8 cellular contexts compared by ENCODE assay signal in the genomic region with DNA sequence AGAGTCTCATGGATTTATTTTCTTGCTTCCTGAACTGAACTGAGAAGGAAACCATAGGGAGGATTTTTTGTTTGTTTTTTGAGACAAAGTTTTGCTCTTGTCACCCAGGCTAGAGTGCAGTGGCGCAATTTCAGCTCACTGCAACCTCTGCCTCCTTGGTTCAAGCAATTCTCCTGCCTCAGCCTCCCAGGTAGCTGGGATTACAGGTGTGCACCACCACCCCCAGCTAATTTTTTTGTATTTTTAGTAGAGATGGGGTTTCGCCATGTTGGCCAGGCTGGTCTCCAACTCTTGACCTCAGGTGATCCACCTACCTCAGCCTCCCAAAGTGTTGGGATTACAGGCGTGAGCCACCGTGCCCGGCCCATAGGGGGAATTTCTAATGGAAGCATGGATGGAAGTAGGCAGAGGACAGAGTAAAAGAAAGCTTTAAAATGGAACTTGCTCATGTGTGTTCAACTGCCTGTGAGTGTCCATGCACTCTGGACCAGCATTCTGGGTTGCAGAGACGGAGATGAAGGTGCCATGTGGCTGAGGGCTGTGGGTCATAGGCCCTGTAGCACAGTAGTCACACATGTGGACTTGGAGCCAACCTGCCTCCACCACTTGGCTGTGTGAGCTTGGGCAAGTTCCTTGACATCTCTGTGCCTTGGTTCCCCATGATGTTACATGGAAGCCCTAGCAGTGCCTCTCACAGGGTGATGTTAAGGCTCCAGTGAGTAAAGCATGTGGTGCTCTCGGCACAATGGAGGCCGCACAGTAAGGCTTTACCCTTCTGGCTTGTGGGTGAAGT.
DNase-seq lines count a peak whose midpoint lies in the region; ATAC-seq, FAIRE-seq and TF ChIP-seq lines count a peak whose summit lies in the region.
"Not testable (repeated sequence)": the region's sequence is repeated elsewhere in the genome, so short reads cannot be mapped to it uniquely, and the experiment has no call there.

No MANE protein-coding gene starts in this region.

- TF ChIP-seq EP300 in K562 (IDR thresholded peaks at IDR 0.05; ENCODE audit: low read length); HepG2 (IDR thresholded peaks at IDR 0.05; ENCODE audit: low read depth in 2 of 2, low read length in 2 of 2); HepG2 (CRISPR knock-in tag; IDR thresholded peaks at IDR 0.05; ENCODE audit: borderline replicate concordance): not testable (repeated sequence)

- not testable (repeated sequence) for DNase-seq in Caco-2; K562 (ENCODE audit: extremely low read depth in 1 of 4, low spot score in 3 of 4); hepatocyte (ENCODE audit: low spot score); HepG2 (ENCODE audit: low spot score); nephron progenitor cell
- DNase-seq in mesenteric fat pad (ENCODE audit: low spot score): peak; percentile 47
- peak; percentile 20 for DNase-seq in posterior vena cava (ENCODE audit: low spot score)
- peak; percentile 31 for DNase-seq in upper lobe of right lung

- not testable (repeated sequence) for TF ChIP-seq POLR2A in K562 (conservative IDR thresholded peaks at IDR 0.05); HepG2 (IDR thresholded peaks at IDR 0.05; ENCODE audit: insufficient read depth in 1 of 2, low read depth in 2 of 2, low read length in 2 of 2)

- not testable (repeated sequence) for H3K27me3 Mint-ChIP-seq in Caco-2 (ENCODE audit: insufficient read depth, unreplicated experiment); nephron progenitor cell (ENCODE audit: low read depth, poor library complexity)

- TF ChIP-seq RAD21 in K562 (CRISPR knock-in tag; conservative IDR thresholded peaks at IDR 0.05 in 1 of 2, IDR thresholded peaks at IDR 0.05 in 1 of 2); HepG2 (CRISPR knock-in tag; IDR thresholded peaks at IDR 0.05): not testable (repeated sequence)

- H2AFZ ChIP-seq in K562 (ENCODE audit: low read depth, low read length); hepatocyte; HepG2 (ENCODE audit: low read length): not testable (repeated sequence)

- TF ChIP-seq CTCF in Caco-2 (IDR thresholded peaks at IDR 0.05; ENCODE audit: insufficient read depth in 1 of 2, low read depth in 1 of 2, low read length in 1 of 2, severe bottlenecking in 1 of 2, unreplicated experiment in 1 of 2); K562 (IDR thresholded peaks at IDR 0.05 in 2 of 3, conservative IDR thresholded peaks at IDR 0.05 in 1 of 3; ENCODE audit: insufficient read depth in 2 of 3, low read depth in 1 of 3, low read length in 3 of 3); hepatocyte (IDR thresholded peaks at IDR 0.05; ENCODE audit: poor library complexity); HepG2 (CRISPR knock-in tag; IDR thresholded peaks at IDR 0.05); nephron progenitor cell (IDR thresholded peaks at IDR 0.05); upper lobe of right lung (IDR thresholded peaks at IDR 0.05): not testable (repeated sequence)

- not testable (repeated sequence) for FAIRE-seq in K562 (lab: Jason Lieb, UNC); HepG2 (lab: Jason Lieb, UNC)

- H3K27ac ChIP-seq in K562 (ENCODE audit: extremely low read depth, low read depth, low read length); upper lobe of right lung: not testable (repeated sequence)
- H3K27ac ChIP-seq in hepatocyte: peak overlapping the region; percentile 90
- peak overlapping the region; percentile 72 for H3K27ac ChIP-seq in HepG2 (ENCODE audit: extremely low read length, insufficient read depth, low read length)

- not testable (repeated sequence) for H3K9me2 ChIP-seq in hepatocyte (replicated peaks; ENCODE audit: insufficient read depth)

- H3K36me3 ChIP-seq in Caco-2 (ENCODE audit: control insufficient read depth, insufficient read depth, low read length); K562 (ENCODE audit: control insufficient read depth, insufficient read depth, low read length); hepatocyte (replicated peaks; ENCODE audit: insufficient read depth, low read depth); HepG2 (replicated peaks in 1 of 2; ENCODE audit: control insufficient read depth in 1 of 2, insufficient read depth in 2 of 2, low read length in 2 of 2); upper lobe of right lung: not testable (repeated sequence)

- H3K4me1 ChIP-seq in Caco-2 (peaks cover 52% of the 10 kb centered on the region), K562 (replicated peaks in 1 of 2; ENCODE audit: control insufficient read depth in 2 of 2, insufficient read depth in 2 of 2, low read length in 2 of 2) (peaks cover 15 to 18% of the 10 kb centered on the region in 2 experiments), hepatocyte (ENCODE audit: insufficient read depth) (peaks cover 26% of the 10 kb centered on the region), HepG2 (ENCODE audit: insufficient read depth, low read length) (peaks cover 59% of the 10 kb centered on the region)
- H3K4me1 ChIP-seq in upper lobe of right lung: not testable (repeated sequence)

- POLR2A ChIA-PET in Caco-2 (lab: Charles Lee): not testable (repeated sequence)
- POLR2A ChIA-PET in K562 (lab: Yijun Ruan, JAX) (interaction anchor here (1.0 kb wide), 1 partner anchor 11 kb away, joined by 3 read pairs; no protein-coding TSS in a partner anchor), HepG2 (lab: Yijun Ruan, JAX) (interaction anchor here (1.0 to 10.8 kb wide), 8 partner anchors 12 to 200 kb away, joined by 3 to 206 read pairs (median 8); a partner anchor contains a TSS)

- H3K9me3 ChIP-seq in Caco-2: peaks cover 19% of the 10 kb centered on the region
- H3K9me3 ChIP-seq in K562 (replicated peaks; ENCODE audit: control insufficient read depth, insufficient read depth, low read depth, low read length); hepatocyte (ENCODE audit: low read depth); HepG2 (ENCODE audit: low read length); upper lobe of right lung: not testable (repeated sequence)

- not testable (repeated sequence) for H3K4me3 ChIP-seq in Caco-2 (ENCODE audit: low read depth, low read length); K562; hepatocyte; HepG2 (replicated peaks in 1 of 3; ENCODE audit: insufficient read depth in 1 of 3, low read depth in 2 of 3, low read length in 3 of 3); upper lobe of right lung

- not testable (repeated sequence) for H3K9me1 ChIP-seq in K562 (ENCODE audit: control insufficient read depth, insufficient read depth, low read length)

- ATAC-seq in K562, HepG2, upper lobe of right lung: not testable (repeated sequence)

- H3K4me3 Mint-ChIP-seq in Caco-2 (ENCODE audit: unreplicated experiment); nephron progenitor cell: not testable (repeated sequence)

- not testable (repeated sequence) for H3K9ac ChIP-seq in K562 (ENCODE audit: insufficient read depth in 1 of 2, low read depth in 2 of 2, low read length in 2 of 2); HepG2 (ENCODE audit: insufficient read depth, low read depth, low read length)

- intact Hi-C loops in Caco-2 (cut with micrococcal nuclease; ENCODE audit: unreplicated experiment); K562 (cut with micrococcal nuclease); posterior vena cava (cut with DNase I); upper lobe of right lung (cut with DNase I): not testable (repeated sequence)
- intact Hi-C loops in HepG2 (cut with micrococcal nuclease; ENCODE audit: unreplicated experiment): loop anchor here (1.0 kb wide), 1 partner anchor 70 kb away; no protein-coding TSS in a partner anchor

- in situ Hi-C loops in K562 (cut with MboI); HepG2 (cut with HindIII; ENCODE audit: extremely low pct_ligation_motif_present, low pct_unique_long_range_greater_than_20kb): not testable (repeated sequence)

- peaks cover 21% of the 10 kb centered on the region for H3K36me3 Mint-ChIP-seq in Caco-2 (ENCODE audit: insufficient read depth, unreplicated experiment)
- H3K36me3 Mint-ChIP-seq in nephron progenitor cell (ENCODE audit: low read depth): peaks cover 19% of the 10 kb centered on the region

- H3K9me3 Mint-ChIP-seq in Caco-2 (ENCODE audit: unreplicated experiment): not testable (repeated sequence)
- peaks cover 20% of the 10 kb centered on the region for H3K9me3 Mint-ChIP-seq in nephron progenitor cell

- H3K27me3 ChIP-seq in Caco-2 (replicated peaks; ENCODE audit: control insufficient read depth, insufficient read depth, low read length); hepatocyte; HepG2 (ENCODE audit: control insufficient read depth in 1 of 2, insufficient read depth in 2 of 2, low read length in 2 of 2); upper lobe of right lung: not testable (repeated sequence)
- H3K27me3 ChIP-seq in K562 (ENCODE audit: control insufficient read depth in 2 of 2, insufficient read depth in 2 of 2, low read length in 2 of 2): peaks cover 2 to 56% of the 10 kb centered on the region in 2 experiments; a peak in 3 of 5 replicates

- CTCF ChIA-PET in Caco-2 (lab: Charles Lee); K562 (lab: Yijun Ruan, JAX; ENCODE audit: low intra/inter-chr PET ratio); HepG2 (lab: Yijun Ruan, JAX; ENCODE audit: low intra/inter-chr PET ratio, low total read pairs): not testable (repeated sequence)

- not testable (repeated sequence) for H3K4me2 ChIP-seq in K562 (ENCODE audit: insufficient read depth, low read length); hepatocyte
- peak overlapping the region; percentile 75 for H3K4me2 ChIP-seq in HepG2 (ENCODE audit: low read depth, low read length)

- peaks cover 59% of the 10 kb centered on the region for H3K4me1 Mint-ChIP-seq in Caco-2 (ENCODE audit: low read depth, unreplicated experiment)
- peaks cover 79% of the 10 kb centered on the region for H3K4me1 Mint-ChIP-seq in nephron progenitor cell

- H4K20me1 ChIP-seq in K562 (replicated peaks; ENCODE audit: control insufficient read depth, insufficient read depth, low read length); hepatocyte (ENCODE audit: insufficient read depth, poor library complexity, severe bottlenecking); HepG2 (ENCODE audit: insufficient read depth, low read length): not testable (repeated sequence)

- BruUV-seq in Caco-2 (replicated peaks; lab: Mats Ljungman, UMichigan); K562 (replicated peaks; lab: Mats Ljungman, UMichigan); HepG2 (replicated peaks; lab: Mats Ljungman, UMichigan): not testable (repeated sequence)

- not testable (repeated sequence) for H3K79me2 ChIP-seq in K562 (ENCODE audit: control insufficient read depth, insufficient read depth, low read length); hepatocyte; HepG2 (ENCODE audit: insufficient read depth, low read length)

- WGBS in K562 (ENCODE audit: insufficient coverage, low coverage, missing lambda C conversion rate): 47% methylated on average over 8 of the region's 8 CpGs
- 95% methylated on average over 8 of the region's 8 CpGs for WGBS in hepatocyte (ENCODE audit: low lambda C conversion rate, missing lambda C conversion rate)
- WGBS in HepG2 (ENCODE audit: low lambda C conversion rate): 86% methylated on average over 8 of the region's 8 CpGs

- H3K27ac Mint-ChIP-seq in Caco-2 (ENCODE audit: unreplicated experiment) (peak overlapping the region; percentile 81), nephron progenitor cell (peak overlapping the region; percentile 27)
